9 cellular contexts compared by ENCODE assay signal in the genomic region with DNA sequence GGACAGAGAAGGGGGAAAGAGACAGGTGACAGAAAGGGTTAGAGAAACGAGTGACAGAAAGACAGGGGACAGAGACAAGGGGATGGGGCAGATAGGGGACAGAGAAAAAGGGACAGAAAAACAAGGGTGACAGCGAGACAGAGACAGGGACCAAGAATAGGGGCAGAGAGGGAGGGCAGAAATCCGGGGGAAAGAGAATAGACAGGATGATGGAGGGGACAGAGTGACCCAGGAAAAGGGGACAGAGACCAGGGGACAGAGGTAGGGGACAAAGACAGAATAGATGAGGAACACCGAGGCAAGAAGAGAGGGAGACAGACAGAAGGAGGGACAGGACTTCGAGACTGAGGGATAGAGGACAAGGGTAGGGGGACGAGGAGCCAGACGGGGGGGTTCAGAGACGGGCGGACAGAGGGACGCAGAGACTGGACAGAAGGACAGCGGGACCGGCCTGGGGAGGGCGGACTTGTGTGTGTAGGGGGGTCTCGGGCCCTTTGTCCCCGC. TPM values are rescaled to one million over a fixed set of nuclear protein-coding genes. Genes with fewer than 3 reads are reported as not detected.
A peak's percentile ranks its signal among the peaks of the same experiment; 100 is the strongest.
DNase-seq lines count a peak whose midpoint lies in the region; ATAC-seq lines count a peak whose summit lies in the region.
"Had no signal": no experiment of that assay in that cellular context is flagged by ENCODE, and none has a peak within 500 bp of the region (broad histone marks: within the 10 kb centered on the region; RNA-seq: fewer than 3 reads in every experiment).

No MANE protein-coding gene starts in this region.

- DNase-seq in NCI-H1417 (lab: John Stamatoyannopoulos, UW), result peak in 2 of 3 experiments; percentile 3 to 12
- DNase-seq in NCI-H1417 treated with DMSO at 0.1 percent for 48 hours (lab: John Stamatoyannopoulos, UW), result no peak
- DNase-seq in stimulated activated effector memory CD8-positive, alpha-beta T cell treated with anti-CD3 and anti-CD28 coated beads, Interleukin-12 subunit alpha, Interleukin-12 subunit beta, amount 100 ng/mL, for 72 hours (ENCODE audit: low spot score in 2 of 2), result no peak
- no peak for DNase-seq in left lobe of liver (ENCODE audit: low spot score)
- no peak for DNase-seq in SKM-1 (lab: John Stamatoyannopoulos, UW; ENCODE audit: unreplicated experiment)

- H3K36me3 Mint-ChIP-seq in activated T-helper 17 cell treated with anti-CD3 and anti-CD28 coated beads, Interleukin-2, amount 50 U/mL, for 72 hours (ENCODE audit: low read depth), result no peaks in the 10 kb centered on the region
- H3K36me3 Mint-ChIP-seq in stimulated activated effector memory CD8-positive, alpha-beta T cell treated with anti-CD3 and anti-CD28 coated beads, Interleukin-12 subunit alpha, Interleukin-12 subunit beta, amount 100 ng/mL, for 72 hours, result no peaks in the 10 kb centered on the region

- peak overlapping the region; percentile 37 for H3K4me3 ChIP-seq in iPS-18c (ENCODE audit: insufficient read depth, low read depth, low read length)

- no peaks in the 10 kb centered on the region for H3K9me3 ChIP-seq in iPS-18c (ENCODE audit: control insufficient read depth, insufficient read depth, low read length)

- H3K27ac Mint-ChIP-seq in activated T-helper 17 cell treated with anti-CD3 and anti-CD28 coated beads, Interleukin-2, amount 50 U/mL, for 72 hours, result peak overlapping the region; percentile 2
- H3K27ac Mint-ChIP-seq in stimulated activated effector memory CD8-positive, alpha-beta T cell treated with anti-CD3 and anti-CD28 coated beads, Interleukin-12 subunit alpha, Interleukin-12 subunit beta, amount 100 ng/mL, for 72 hours, result no peak overlapping the region

- no peaks in the 10 kb centered on the region for H3K9me3 Mint-ChIP-seq in activated T-helper 17 cell treated with anti-CD3 and anti-CD28 coated beads, Interleukin-2, amount 50 U/mL, for 72 hours
- no peaks in the 10 kb centered on the region for H3K9me3 Mint-ChIP-seq in stimulated activated effector memory CD8-positive, alpha-beta T cell treated with anti-CD3 and anti-CD28 coated beads, Interleukin-12 subunit alpha, Interleukin-12 subunit beta, amount 100 ng/mL, for 72 hours

- peaks cover 6% of the 10 kb centered on the region for H3K4me1 Mint-ChIP-seq in activated T-helper 17 cell treated with anti-CD3 and anti-CD28 coated beads, Interleukin-2, amount 50 U/mL, for 72 hours
- H3K4me1 Mint-ChIP-seq in stimulated activated effector memory CD8-positive, alpha-beta T cell treated with anti-CD3 and anti-CD28 coated beads, Interleukin-12 subunit alpha, Interleukin-12 subunit beta, amount 100 ng/mL, for 72 hours, result peaks cover 32% of the 10 kb centered on the region

- peaks cover 32% of the 10 kb centered on the region for H3K27me3 Mint-ChIP-seq in activated T-helper 17 cell treated with anti-CD3 and anti-CD28 coated beads, Interleukin-2, amount 50 U/mL, for 72 hours

- peak overlapping the region; percentile 65 for H3K4me3 Mint-ChIP-seq in activated T-helper 17 cell treated with anti-CD3 and anti-CD28 coated beads, Interleukin-2, amount 50 U/mL, for 72 hours
- H3K4me3 Mint-ChIP-seq in stimulated activated effector memory CD8-positive, alpha-beta T cell treated with anti-CD3 and anti-CD28 coated beads, Interleukin-12 subunit alpha, Interleukin-12 subunit beta, amount 100 ng/mL, for 72 hours, result peak overlapping the region; percentile 65

- ATAC-seq in activated T-helper 17 cell treated with anti-CD3 and anti-CD28 coated beads, Interleukin-2, amount 50 U/mL, for 72 hours (replicated peaks), result no peak
- no peak for ATAC-seq in stimulated activated effector memory CD8-positive, alpha-beta T cell treated with anti-CD3 and anti-CD28 coated beads, Interleukin-12 subunit alpha, Interleukin-12 subunit beta, amount 100 ng/mL, for 72 hours
- no peak for ATAC-seq in left lobe of liver
- ATAC-seq in GM21529 (IDR thresholded peaks at IDR 0.05; ENCODE audit: unreplicated experiment), result no peak

RNA-seq across cellular contexts. Expression of gene CADM4, which starts 0.6 kb away (rescaled TPM):
- total RNA-seq in activated T-helper 17 cell treated with anti-CD3 and anti-CD28 coated beads, Interleukin-2, amount 50 U/mL, for 72 hours, result under 1 TPM; 0.22 to 0.61 TPM
- 5.1 TPM for total RNA-seq in left lobe of liver

RNA-seq across cellular contexts. Expression of gene ZNF428, which starts 19.6 kb away (rescaled TPM):
- 10 to 100 TPM; 12.9 to 27.6 TPM for total RNA-seq in activated T-helper 17 cell treated with anti-CD3 and anti-CD28 coated beads, Interleukin-2, amount 50 U/mL, for 72 hours
- total RNA-seq in left lobe of liver, result 15.7 TPM

RNA-seq across cellular contexts. Expression of gene SRRM5, which starts 27.2 kb away (rescaled TPM):
- total RNA-seq in activated T-helper 17 cell treated with anti-CD3 and anti-CD28 coated beads, Interleukin-2, amount 50 U/mL, for 72 hours, result 1 to 10 TPM in 1 of 2 donors, under 1 TPM in 1; 0.74 to 1.4 TPM
- total RNA-seq in left lobe of liver, result 0.35 TPM
- total RNA-seq: A172 had no signal

RNA-seq across cellular contexts. Expression of gene PLAUR, which starts 30.9 kb away (rescaled TPM):
- total RNA-seq in activated T-helper 17 cell treated with anti-CD3 and anti-CD28 coated beads, Interleukin-2, amount 50 U/mL, for 72 hours, result 10 to 100 TPM; 11.2 to 52.5 TPM
- 3.4 TPM for total RNA-seq in left lobe of liver

RNA-seq across cellular contexts. Expression of gene ZNF576, which starts 42.6 kb away (rescaled TPM):
- total RNA-seq in activated T-helper 17 cell treated with anti-CD3 and anti-CD28 coated beads, Interleukin-2, amount 50 U/mL, for 72 hours, result 10 to 100 TPM; 17.8 to 23.3 TPM
- total RNA-seq in left lobe of liver, result 7.7 TPM

Comparison
In these comparisons a context has a peak if more than half of its experiments do, and no peak if none do; other contexts are left out.
1. DNase-seq: peak in NCI-H1417 (2 of 3); none in NCI-H1417 treated with DMSO at 0.1 percent for 48 hours (single experiment), stimulated activated effector memory CD8-positive, alpha-beta T cell treated with anti-CD3 and anti-CD28 coated beads, Interleukin-12 subunit alpha, Interleukin-12 subunit beta, amount 100 ng/mL, for 72 hours (0 of 2), left lobe of liver (single experiment) and SKM-1 (single experiment).